ENCODE assay signal across 8 cellular contexts in the genomic region with DNA sequence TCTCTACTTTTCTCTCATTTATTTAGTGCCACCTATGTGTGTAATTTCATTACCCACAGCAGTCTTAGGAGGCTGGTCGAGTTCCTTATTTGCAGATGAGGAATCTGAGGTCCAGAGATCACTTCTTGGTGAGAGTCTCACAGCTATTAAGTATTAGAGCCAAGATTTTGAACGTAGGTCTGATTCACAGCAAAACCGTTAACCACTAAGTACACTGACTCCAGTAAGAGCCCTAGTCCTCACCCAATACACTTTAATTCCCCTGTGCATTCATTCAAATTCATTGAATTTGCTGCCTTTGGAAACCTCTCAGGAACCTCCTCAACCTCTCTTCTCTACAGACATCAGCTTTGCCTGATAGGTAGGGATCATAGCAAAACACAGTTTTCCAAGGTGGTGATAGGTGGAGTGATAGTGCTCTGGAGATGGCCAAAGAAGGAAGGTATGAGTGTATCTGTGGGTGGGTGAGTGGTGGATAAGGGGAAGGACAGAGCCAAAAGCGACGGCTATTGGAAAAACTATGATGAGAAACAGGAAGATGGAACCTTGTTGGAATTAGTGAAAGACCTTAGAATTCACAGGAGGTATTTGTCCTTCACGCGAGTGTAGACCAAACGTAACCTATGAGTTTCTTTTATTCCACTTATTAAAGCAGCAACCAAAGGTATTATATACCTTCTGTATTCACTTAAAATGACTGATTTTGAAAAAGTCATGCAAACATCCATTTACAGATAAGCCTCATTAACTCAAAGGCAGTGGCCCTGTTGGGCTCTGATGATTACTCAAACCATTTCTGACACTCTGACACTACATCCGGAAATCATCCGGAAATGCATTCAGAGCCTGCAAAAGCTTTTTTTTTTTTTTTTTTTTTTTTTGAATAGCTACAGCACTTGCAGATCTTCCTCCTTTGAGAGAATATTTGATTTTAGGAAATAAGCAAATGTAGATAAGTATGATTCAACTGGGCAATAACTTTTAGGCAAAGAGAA. TPM values are rescaled to one million over a fixed set of nuclear protein-coding genes. Genes with fewer than 3 reads are reported as not detected.
DNase-seq lines count a peak whose midpoint lies in the region; ATAC-seq lines count a peak whose summit lies in the region.

No MANE protein-coding gene starts in this region.

- DNase-seq in HT1080 (ENCODE audit: low read depth) (peak; percentile 1), NCI-H2029 treated with DMSO at 0.1 percent for 48 hours (lab: John Stamatoyannopoulos, UW) (no peak), NCI-H524 (lab: John Stamatoyannopoulos, UW) (no peak), NCI-H2107 (lab: John Stamatoyannopoulos, UW) (no peak), aorta (no peak)
- DNase-seq in central memory CD8-positive, alpha-beta T cell (ENCODE audit: low spot score in 2 of 2), result no peak

- H3K27ac Mint-ChIP-seq in central memory CD8-positive, alpha-beta T cell (ENCODE audit: low read depth), result peak overlapping the region; percentile 78

- WGBS in aorta, 2 donors, result 61 to 69% methylated on average over 10 of the region's 10 CpGs

- no peaks in the 10 kb centered on the region for H3K27me3 ChIP-seq in aorta (ENCODE audit: control insufficient read depth in 1 of 2, insufficient read depth in 2 of 2, low read length in 1 of 2)

- no peaks in the 10 kb centered on the region for H3K9me3 ChIP-seq in aorta (ENCODE audit: control insufficient read depth, low read length)

- peaks cover 0 to 4% of the 10 kb centered on the region in 2 donors for H3K4me1 ChIP-seq in aorta (ENCODE audit: control insufficient read depth in 1 of 2, insufficient read depth in 2 of 2, low read length in 2 of 2)

- H3K4me3 Mint-ChIP-seq in central memory CD8-positive, alpha-beta T cell, result peak overlapping the region; percentile 52

- no peaks in the 10 kb centered on the region for H3K27me3 Mint-ChIP-seq in central memory CD8-positive, alpha-beta T cell

- H3K9me3 Mint-ChIP-seq in central memory CD8-positive, alpha-beta T cell, result no peaks in the 10 kb centered on the region

- no peaks in the 10 kb centered on the region for H3K36me3 ChIP-seq in aorta (ENCODE audit: control insufficient read depth in 1 of 2, insufficient read depth in 2 of 2, low read length in 1 of 2)

- peaks cover 5% of the 10 kb centered on the region for H3K36me3 Mint-ChIP-seq in central memory CD8-positive, alpha-beta T cell (ENCODE audit: insufficient read depth)

- peaks cover 38% of the 10 kb centered on the region for H3K4me1 Mint-ChIP-seq in central memory CD8-positive, alpha-beta T cell

- no peak overlapping the region for H3K27ac ChIP-seq in aorta (ENCODE audit: low read depth in 1 of 2, low read length in 2 of 2)

- ATAC-seq in GM21381 (IDR thresholded peaks at IDR 0.05; ENCODE audit: unreplicated experiment), result peak; percentile 79
- ATAC-seq in central memory CD8-positive, alpha-beta T cell (replicated peaks; ENCODE audit: extremely low read depth, poor library complexity, severe bottlenecking), result peak; percentile 83
- ATAC-seq in aorta (ENCODE audit: low FRiP score), result no peak

- intact Hi-C loops in aorta (cut with DNase I), result no loop called here

- H3K4me3 ChIP-seq in GM08714 (ENCODE audit: low read length), result peak overlapping the region; percentile 46; the same call in 1 of the 2 replicates
- H3K4me3 ChIP-seq in aorta (ENCODE audit: low read length in 2 of 2), result no peak overlapping the region

RNA-seq across cellular contexts. Expression of gene FMR1, which starts 6.3 kb away (rescaled TPM):
- total RNA-seq in HT1080 (2014; rRNA removed; shearing (Covaris generic)), result 18.8 and 21.4 TPM in 2 replicates
- 22.4 and 26.4 TPM in 2 replicates for polyA plus RNA-seq in HT1080 (2015; cell fraction: cytosol; rRNA removed)
- 42.7 and 53.0 TPM in 2 replicates for polyA plus RNA-seq in HT1080 (2015; cell fraction: nucleus; rRNA removed)
- 10 to 100 TPM; 45.8 to 51.8 TPM for total RNA-seq in aorta
- 10 to 100 TPM; 25.4 to 26.4 TPM for polyA plus RNA-seq in aorta
